In genomic region chrX:102154900-102155805, GRCh38 we compare ENCODE assay signal across 8 cellular contexts. TPM values are rescaled to one million over a fixed set of nuclear protein-coding genes. Genes with fewer than 3 reads are reported as not detected.
DNase-seq lines count a peak whose midpoint lies in the region; ATAC-seq and TF ChIP-seq lines count a peak whose summit lies in the region.

No MANE protein-coding gene starts in this region.

- peak; percentile 38 for ATAC-seq in HG03520 (IDR thresholded peaks at IDR 0.05; ENCODE audit: unreplicated experiment)

- H3K79me2 ChIP-seq in PC-9 (ENCODE audit: low read depth): no peaks in the 10 kb centered on the region

- no peaks in the 10 kb centered on the region for H3F3A ChIP-seq in PC-9 (ENCODE audit: insufficient read depth, low read depth)

- no peak for TF ChIP-seq CTCF in PC-9 (conservative IDR thresholded peaks at IDR 0.05)
- no peak for TF ChIP-seq CTCF in GM20000 (IDR thresholded peaks at IDR 0.05; ENCODE audit: extremely low read depth, missing control alignments)

- H4K20me1 ChIP-seq in PC-9 (ENCODE audit: insufficient read depth): no peaks in the 10 kb centered on the region

- no TSS peak for BruUV-seq in PC-9 (replicated peaks; lab: Mats Ljungman, UMichigan)

- intact Hi-C loops in PC-9 (cut with micrococcal nuclease; ENCODE audit: unreplicated experiment): no loop called here

- CTCF ChIA-PET in PC-9 (lab: Charles Lee): no interaction called here

- POLR2A ChIA-PET in PC-9 (lab: Charles Lee; ENCODE audit: unreplicated experiment): no interaction called here

- H3K9me2 ChIP-seq in PC-9 (ENCODE audit: insufficient read depth): no peaks in the 10 kb centered on the region

- no peaks in the 10 kb centered on the region for H3K27me3 ChIP-seq in PC-9 (ENCODE audit: insufficient read depth, low read depth)

- no peaks in the 10 kb centered on the region for H3K36me3 ChIP-seq in PC-9 (ENCODE audit: low read depth)

- H3K4me1 ChIP-seq in PC-9 (replicated peaks; ENCODE audit: insufficient read depth): no peaks in the 10 kb centered on the region

- H3K4me3 ChIP-seq in PC-9: no peak overlapping the region

- DNase-seq in NCI-H1092 treated with DMSO at 0.1 percent for 48 hours (lab: John Stamatoyannopoulos, UW): peak; percentile 45
- no peak for DNase-seq in NCI-H1092 (lab: John Stamatoyannopoulos, UW)
- DNase-seq in activated T-cell treated with anti-CD3 and anti-CD28 coated beads for 4 hours: peak; percentile 1
- peak; percentile 3 for DNase-seq in globus pallidus (ENCODE audit: low spot score)
- DNase-seq in putamen (ENCODE audit: low spot score): peak; percentile 3
- DNase-seq in PC-9: no peak
- no peak for DNase-seq in GM20000 (ENCODE audit: low spot score)

- no peak overlapping the region for H3K4me2 ChIP-seq in PC-9

- no peak overlapping the region for H3K27ac ChIP-seq in PC-9

- H3K9me3 ChIP-seq in PC-9 (ENCODE audit: insufficient read depth, low read depth): no peaks in the 10 kb centered on the region

- H2AFZ ChIP-seq in PC-9: no peak overlapping the region

RNA-seq across cellular contexts. Expression of gene BEX5, which starts 0.6 kb away (rescaled TPM):
- total RNA-seq in PC-9 (2021): not detected in 2 replicates

RNA-seq across cellular contexts. Expression of gene TCEAL6, which starts 12.9 kb away (rescaled TPM):
- total RNA-seq in PC-9 (2021): not detected in 2 replicates

RNA-seq across cellular contexts. Expression of gene TCEAL2, which starts 29.7 kb away (rescaled TPM):
- total RNA-seq in PC-9 (2021): not detected in 2 replicates

RNA-seq across cellular contexts. Expression of gene TCP11X1, which starts 59.9 kb away (rescaled TPM):
- total RNA-seq in PC-9 (2021): not detected in 2 replicates

Comparison
In these comparisons a context has a peak if more than half of its experiments do, and no peak if none do; other contexts are left out.
1. DNase-seq: peak in NCI-H1092 treated with DMSO at 0.1 percent for 48 hours (single experiment), activated T-cell treated with anti-CD3 and anti-CD28 coated beads for 4 hours (single experiment), globus pallidus (single experiment) and putamen (single experiment); none in NCI-H1092 (single experiment), PC-9 (0 of 2) and GM20000 (single experiment).